1 cellular context compared by ENCODE assay signal in genomic region chr5:109668668-109669422, GRCh38.
TF ChIP-seq lines count a peak whose summit lies in the region.

No MANE protein-coding gene starts in this region.

TF ChIP-seq in GM12878, 131 proteins besides CTCF, POLR2A, EP300 and RAD21 (continued from another document):
- TF ChIP-seq ZNF207 (IDR thresholded peaks at IDR 0.05; ENCODE audit: borderline replicate concordance), result no peak
- TF ChIP-seq NR2C1 (IDR thresholded peaks at IDR 0.05), result no peak
- no peak for TF ChIP-seq HCFC1 (IDR thresholded peaks at IDR 0.05; ENCODE audit: low read length)
- no peak for TF ChIP-seq SREBF2 (IDR thresholded peaks at IDR 0.05; ENCODE audit: low read length)
- TF ChIP-seq SKIL (IDR thresholded peaks at IDR 0.05; ENCODE audit: low read depth, poor library complexity, severe bottlenecking), result no peak
- no peak for TF ChIP-seq HDAC2 (IDR thresholded peaks at IDR 0.05)
- TF ChIP-seq CHD2 (IDR thresholded peaks at IDR 0.05; ENCODE audit: borderline replicate concordance, low read depth, low read length), result no peak
TF ChIP-seq in GM12878: peak in this region for 0.
